Comparison of ENCODE assay signal across 10 cellular contexts in the genomic region with DNA sequence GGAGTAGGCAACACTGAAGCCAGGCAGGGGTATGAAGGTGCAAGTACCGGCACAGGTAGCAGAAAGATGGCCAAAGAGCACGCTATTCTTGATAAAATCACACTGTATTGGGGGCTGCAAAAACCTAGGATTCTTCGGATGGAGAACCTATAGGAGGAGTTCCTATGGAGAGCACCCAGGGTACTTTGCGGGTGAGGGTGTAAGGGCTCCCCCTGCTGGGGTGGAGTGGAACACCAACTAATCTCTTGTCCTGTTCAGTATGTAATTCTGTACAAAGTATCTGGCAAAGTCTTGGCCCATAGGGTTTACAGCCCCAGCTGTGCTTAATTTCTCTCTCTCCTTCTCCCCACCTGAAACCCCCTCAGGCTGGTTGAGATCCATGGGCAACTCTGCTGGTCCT.
DNase-seq lines count a peak whose midpoint lies in the region; ATAC-seq and TF ChIP-seq lines count a peak whose summit lies in the region.
"Had no signal": no experiment of that assay in that cellular context is flagged by ENCODE, and none has a peak within 500 bp of the region (broad histone marks: within the 10 kb centered on the region; RNA-seq: fewer than 3 reads in every experiment).

No MANE protein-coding gene starts in this region.

- no peak overlapping the region for H3K9ac ChIP-seq in endodermal cell (ENCODE audit: extremely low read depth, low read length, poor library complexity, severe bottlenecking)

- no peaks in the 10 kb centered on the region for H3K36me3 ChIP-seq in endodermal cell (ENCODE audit: control insufficient read depth, insufficient read depth, low read length)

- no peak overlapping the region for H3K4me3 ChIP-seq in endodermal cell (ENCODE audit: low read length)

- TF ChIP-seq CTCF in LNCAP (IDR thresholded peaks at IDR 0.05) (peak; percentile 59), endodermal cell (conservative IDR thresholded peaks at IDR 0.05) (peak; percentile 75)

- no peak overlapping the region for H3K4me3 Mint-ChIP-seq in activated T-cell treated with anti-CD3 and anti-CD28 coated beads, Interleukin-2, amount 50 U/mL, for 4 hours
- no peak overlapping the region for H3K4me3 Mint-ChIP-seq in endodermal cell

- H3K36me3 Mint-ChIP-seq in activated T-cell treated with anti-CD3 and anti-CD28 coated beads, Interleukin-2, amount 50 U/mL, for 4 hours (ENCODE audit: insufficient read depth): no peaks in the 10 kb centered on the region
- H3K36me3 Mint-ChIP-seq in endodermal cell (ENCODE audit: low read depth): no peaks in the 10 kb centered on the region

- 89 to 94% methylated on average over 3 to 4 of the region's 4 CpGs for WGBS in endodermal cell (ENCODE audit: insufficient coverage in 1 of 2, insufficient read length in 1 of 2), 2 experiments

- no peaks in the 10 kb centered on the region for H3K4me1 ChIP-seq in endodermal cell (ENCODE audit: control insufficient read depth, insufficient read depth, low read length)

- no peaks in the 10 kb centered on the region for H3K27me3 ChIP-seq in endodermal cell (ENCODE audit: control insufficient read depth, insufficient read depth, low read length, poor library complexity, severe bottlenecking)

- ATAC-seq in activated T-cell treated with anti-CD3 and anti-CD28 coated beads, Interleukin-2, amount 50 U/mL, for 4 hours: no peak
- no peak for ATAC-seq in HG03175 (IDR thresholded peaks at IDR 0.05; ENCODE audit: unreplicated experiment)

- no peaks in the 10 kb centered on the region for H3K9me3 Mint-ChIP-seq in activated T-cell treated with anti-CD3 and anti-CD28 coated beads, Interleukin-2, amount 50 U/mL, for 4 hours
- H3K9me3 Mint-ChIP-seq in endodermal cell: peaks cover 4% of the 10 kb centered on the region

- peak; percentile 4 for DNase-seq in activated T-cell treated with anti-CD3 and anti-CD28 coated beads for 24 hours (ENCODE audit: low read depth)
- no peak for DNase-seq in activated T-cell treated with anti-CD3 and anti-CD28 coated beads, Interleukin-2, amount 50 U/mL, for 4 hours
- DNase-seq in endodermal cell: peak; percentile 80
- DNase-seq in stimulated activated CD4-positive, alpha-beta T cell treated with anti-CD3 and anti-CD28 coated beads, Interleukin-2, amount 100 ng/mL, for 48 hours: peak; percentile 20 to 24
- DNase-seq in T-helper 9 cell: no peak
- DNase-seq in SIG-M5 (lab: John Stamatoyannopoulos, UW): no peak
- DNase-seq: NCI-H2107, occipital lobe had no signal

- no peak overlapping the region for H3K27ac Mint-ChIP-seq in endodermal cell

- H3K27me3 Mint-ChIP-seq in activated T-cell treated with anti-CD3 and anti-CD28 coated beads, Interleukin-2, amount 50 U/mL, for 4 hours (ENCODE audit: low read depth): peaks cover 2% of the 10 kb centered on the region
- peaks cover 2% of the 10 kb centered on the region for H3K27me3 Mint-ChIP-seq in endodermal cell (ENCODE audit: insufficient read depth)

- no peaks in the 10 kb centered on the region for H3K9me3 ChIP-seq in endodermal cell (ENCODE audit: control insufficient read depth, low read length)

- H3K4me1 Mint-ChIP-seq in activated T-cell treated with anti-CD3 and anti-CD28 coated beads, Interleukin-2, amount 50 U/mL, for 4 hours (ENCODE audit: low read depth): no peaks in the 10 kb centered on the region
- H3K4me1 Mint-ChIP-seq in endodermal cell: no peaks in the 10 kb centered on the region

- H3K27ac ChIP-seq in endodermal cell (ENCODE audit: low read depth, low read length): no peak overlapping the region

Comparison
In these comparisons a context has a peak if more than half of its experiments do, and no peak if none do; other contexts are left out.
1. DNase-seq: peak in activated T-cell treated with anti-CD3 and anti-CD28 coated beads for 24 hours (single experiment), endodermal cell (single experiment) and stimulated activated CD4-positive, alpha-beta T cell treated with anti-CD3 and anti-CD28 coated beads, Interleukin-2, amount 100 ng/mL, for 48 hours (2 of 2); none in activated T-cell treated with anti-CD3 and anti-CD28 coated beads, Interleukin-2, amount 50 U/mL, for 4 hours (single experiment), T-helper 9 cell (single experiment) and SIG-M5 (single experiment).